In genomic region chr3:126023390-126023789, GRCh38 we compare ENCODE assay signal across 2 cellular contexts.
TF ChIP-seq lines count a peak whose summit lies in the region.

No MANE protein-coding gene starts in this region.

TF ChIP-seq in SK-N-SH, 30 proteins besides CTCF, POLR2A, EP300 and RAD21:
- TF ChIP-seq REST (IDR thresholded peaks at IDR 0.05; ENCODE audit: low read depth, low read length) (peak; percentile 87), ZBTB33 (IDR thresholded peaks at IDR 0.05; ENCODE audit: borderline replicate concordance, low read depth) (no peak)

TF ChIP-seq in SK-N-SH treated with all-trans-retinoic acid at 6 μM for 48 hours, 23 proteins besides CTCF, POLR2A, EP300 and RAD21 (continued from another document):
- TF ChIP-seq CREB5 (CRISPR knock-in tag; IDR thresholded peaks at IDR 0.05; ENCODE audit: low read depth) (no peak), ESRRG (CRISPR knock-in tag; IDR thresholded peaks at IDR 0.05) (no peak), ZNF70 (CRISPR knock-in tag; IDR thresholded peaks at IDR 0.05) (no peak), ZNF8 (CRISPR knock-in tag; IDR thresholded peaks at IDR 0.05) (no peak), TSHZ2 (CRISPR knock-in tag; IDR thresholded peaks at IDR 0.05) (no peak), SNAI2 (CRISPR knock-in tag; IDR thresholded peaks at IDR 0.05) (no peak), POU6F1 (CRISPR knock-in tag; IDR thresholded peaks at IDR 0.05; ENCODE audit: borderline replicate concordance, low read depth) (no peak)
